In genomic region chr2:133264951-133265949, GRCh38 we compare ENCODE assay signal across 9 cellular contexts.
DNase-seq lines count a peak whose midpoint lies in the region; ATAC-seq and TF ChIP-seq lines count a peak whose summit lies in the region.
"Had no signal": no experiment of that assay in that cellular context is flagged by ENCODE, and none has a peak within 500 bp of the region (broad histone marks: within the 10 kb centered on the region; RNA-seq: fewer than 3 reads in every experiment).

No MANE protein-coding gene starts in this region.

- H3K4me3 ChIP-seq in tibial nerve = peak overlapping the region in 3 of 4 donors; percentile 40 to 51 (median 49)

- ATAC-seq in activated naive CD4-positive, alpha-beta T cell treated with anti-CD3 and anti-CD28 coated beads, Interleukin-2, amount 50 U/mL, for 72 hours = no peak
- no peak for ATAC-seq in HG02759 (IDR thresholded peaks at IDR 0.05; ENCODE audit: unreplicated experiment)

- peaks cover 0 to 11% of the 10 kb centered on the region in 2 donors for H3K27me3 ChIP-seq in tibial nerve

- TF ChIP-seq EP300 in tibial nerve (IDR thresholded peaks at IDR 0.05) = no peak

- peak; percentile 14 for DNase-seq in NCI-H1092 treated with DMSO at 0.1 percent for 48 hours (lab: John Stamatoyannopoulos, UW)
- DNase-seq in NCI-H1092 (lab: John Stamatoyannopoulos, UW) = no peak
- DNase-seq in caudate nucleus (lab: John Stamatoyannopoulos, UW) = peak in 23 of 61 donors; percentile 14 to 70 (median 36)
- DNase-seq in islet precursor cell = peak; percentile 67
- no peak for DNase-seq in tibial nerve (ENCODE audit: low spot score in 2 of 2)
- no peak for DNase-seq in activated naive CD4-positive, alpha-beta T cell treated with anti-CD3 and anti-CD28 coated beads, Interleukin-2, amount 50 U/mL, for 72 hours (ENCODE audit: low spot score in 2 of 2)
- no peak for DNase-seq in stimulated activated CD4-positive, alpha-beta T cell treated with anti-CD3 and anti-CD28 coated beads, Interleukin-1b, Interleukin-23, amount 100 ng/mL, for 48 hours
- DNase-seq: activated T-cell treated with anti-CD3 and anti-CD28 coated beads for 4 hours had no signal

- no peak for TF ChIP-seq CTCF in tibial nerve (IDR thresholded peaks at IDR 0.05)

- 36 to 48% methylated on average over 13 to 23 of the region's 26 CpGs for WGBS in tibial nerve, 2 donors

- H3K27ac Mint-ChIP-seq in activated naive CD4-positive, alpha-beta T cell treated with anti-CD3 and anti-CD28 coated beads, Interleukin-2, amount 50 U/mL, for 72 hours = no peak overlapping the region

- no peak for TF ChIP-seq POLR2A in tibial nerve (IDR thresholded peaks at IDR 0.05)

- peaks cover 0 to 33% (median 0%) of the 10 kb centered on the region in 4 donors for H3K4me1 ChIP-seq in tibial nerve

- H3K36me3 Mint-ChIP-seq in activated naive CD4-positive, alpha-beta T cell treated with anti-CD3 and anti-CD28 coated beads, Interleukin-2, amount 50 U/mL, for 72 hours = no peaks in the 10 kb centered on the region

- H3K9me3 ChIP-seq in tibial nerve = no peaks in the 10 kb centered on the region

- no peaks in the 10 kb centered on the region for H3K36me3 ChIP-seq in tibial nerve

- no peaks in the 10 kb centered on the region for H3K9me3 Mint-ChIP-seq in activated naive CD4-positive, alpha-beta T cell treated with anti-CD3 and anti-CD28 coated beads, Interleukin-2, amount 50 U/mL, for 72 hours

- peak overlapping the region; percentile 8 for H3K27ac ChIP-seq in caudate nucleus (ENCODE audit: low read depth, low read length)
- H3K27ac ChIP-seq in tibial nerve = peak overlapping the region in 1 of 4 donors; percentile 0

Comparison
In these comparisons a context has a peak if more than half of its experiments do, and no peak if none do; other contexts are left out.
1. DNase-seq: peak in NCI-H1092 treated with DMSO at 0.1 percent for 48 hours (single experiment) and islet precursor cell (single experiment); none in NCI-H1092 (single experiment), tibial nerve (0 of 2), activated naive CD4-positive, alpha-beta T cell treated with anti-CD3 and anti-CD28 coated beads, Interleukin-2, amount 50 U/mL, for 72 hours (0 of 2) and stimulated activated CD4-positive, alpha-beta T cell treated with anti-CD3 and anti-CD28 coated beads, Interleukin-1b, Interleukin-23, amount 100 ng/mL, for 48 hours (single experiment).